ENCODE assay signal across 33 cellular contexts in the genomic region with DNA sequence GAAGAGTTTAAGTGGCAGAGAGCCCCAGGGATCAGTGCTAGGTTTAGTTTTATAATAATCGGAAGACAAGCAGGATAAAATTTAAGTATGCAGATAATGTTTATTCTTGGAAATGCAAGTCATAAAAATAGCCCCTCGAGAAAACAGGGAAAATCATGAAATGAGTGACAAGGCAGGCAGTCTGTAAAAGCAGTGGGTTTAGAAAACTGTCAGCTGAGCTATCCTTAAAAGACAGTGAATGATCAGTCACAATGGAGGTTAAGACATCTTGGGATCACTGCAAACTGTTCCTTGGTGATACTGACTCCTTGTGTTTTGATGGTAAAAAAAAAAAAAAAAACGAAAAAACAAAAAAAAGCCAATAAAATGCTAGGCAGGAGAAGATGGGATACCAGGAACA.
"Had no signal": no experiment of that assay in that cellular context is flagged by ENCODE, and none has a peak within 500 bp of the region (broad histone marks: within the 10 kb centered on the region; RNA-seq: fewer than 3 reads in every experiment).

No MANE protein-coding gene starts in this region.

- H3K27ac ChIP-seq: cardiac muscle cell, Peyer's patch, SJSA1, WERI-Rb-1 had no signal

- H3K4me1 Mint-ChIP-seq: activated naive CD8-positive, alpha-beta T cell treated with anti-CD3 and anti-CD28 coated beads for 36 hours; activated T-helper 17 cell treated with anti-CD3 and anti-CD28 coated beads, Interleukin-2, amount 50 U/mL, for 72 hours; central memory CD8-positive, alpha-beta T cell had no signal

- H3K4me1 ChIP-seq: Peyer's patch, SJSA1 had no signal

- H3K4me3 Mint-ChIP-seq: activated CD8-positive, alpha-beta T cell treated with anti-CD3 and anti-CD28 coated beads for 36 hours; activated naive CD8-positive, alpha-beta T cell treated with anti-CD3 and anti-CD28 coated beads for 36 hours; activated T-cell treated with anti-CD3 and anti-CD28 coated beads, Interleukin-2, amount 50 U/mL, for 72 hours; activated T-helper 17 cell treated with anti-CD3 and anti-CD28 coated beads, Interleukin-2, amount 50 U/mL, for 72 hours; central memory CD8-positive, alpha-beta T cell had no signal

- H3K27ac Mint-ChIP-seq: activated CD8-positive, alpha-beta T cell treated with anti-CD3 and anti-CD28 coated beads for 36 hours; activated naive CD8-positive, alpha-beta T cell treated with anti-CD3 and anti-CD28 coated beads for 36 hours; activated T-cell treated with anti-CD3 and anti-CD28 coated beads, Interleukin-2, amount 50 U/mL, for 72 hours; activated T-helper 17 cell treated with anti-CD3 and anti-CD28 coated beads, Interleukin-2, amount 50 U/mL, for 72 hours had no signal

- H3K27me3 Mint-ChIP-seq: activated T-helper 17 cell treated with anti-CD3 and anti-CD28 coated beads, Interleukin-2, amount 50 U/mL, for 72 hours had no signal

- DNase-seq: activated CD4-positive, alpha-beta T cell treated with anti-CD3 and anti-CD28 coated beads for 1 hour; activated CD4-positive, alpha-beta T cell treated with anti-CD3 and anti-CD28 coated beads for 48 hours; activated CD4-positive, CD25-positive, alpha-beta regulatory T cell; activated CD8-positive, alpha-beta T cell treated with anti-CD3 and anti-CD28 coated beads for 36 hours; activated effector memory CD4-positive, alpha-beta T cell treated with anti-CD3 and anti-CD28 coated beads, Interleukin-2, amount 50 U/mL, for 16 hours; activated naive CD4-positive, alpha-beta T cell; activated naive CD4-positive, alpha-beta T cell treated with anti-CD3 and anti-CD28 coated beads, Interleukin-2, amount 50 U/mL, for 16 hours; activated naive CD8-positive, alpha-beta T cell treated with anti-CD3 and anti-CD28 coated beads for 36 hours; activated T-cell treated with anti-CD3 and anti-CD28 coated beads, Interleukin-2, amount 50 U/mL, for 1 hour; activated T-cell treated with anti-CD3 and anti-CD28 coated beads, Interleukin-2, amount 50 U/mL, for 72 hours; amniotic stem cell; aorta; Karpas-422; MG63; NCI-H1048; NCI-H1436; NCI-H1694 treated with DMSO at 0.1 percent for 48 hours; NCI-H2029; NCI-H748 treated with DMSO at 0.1 percent for 48 hours; NK-92 treated with Interleukin-12 subunit alpha and Interleukin-12 subunit beta, amount 100 ng/mL, for 24 hours; PC-3; Peyer's patch; RPMI8226; SHP77 treated with DMSO at 0.1 percent for 48 hours; SW 1271; T-helper 1 cell; T-helper 2 cell; T-helper 9 cell; WERI-Rb-1 had no signal

- H3K36me3 ChIP-seq: cardiac muscle cell, MG63, SJSA1, WERI-Rb-1 had no signal

- H3K4me3 ChIP-seq: cardiac muscle cell, MG63, Peyer's patch, SJSA1 had no signal

- H3K9me3 ChIP-seq: MG63, Peyer's patch, SJSA1 had no signal

- H3K9me3 Mint-ChIP-seq: activated CD8-positive, alpha-beta T cell treated with anti-CD3 and anti-CD28 coated beads for 36 hours; activated naive CD8-positive, alpha-beta T cell treated with anti-CD3 and anti-CD28 coated beads for 36 hours; activated T-cell treated with anti-CD3 and anti-CD28 coated beads, Interleukin-2, amount 50 U/mL, for 72 hours; activated T-helper 17 cell treated with anti-CD3 and anti-CD28 coated beads, Interleukin-2, amount 50 U/mL, for 72 hours; central memory CD8-positive, alpha-beta T cell had no signal

- H3K27me3 ChIP-seq: cardiac muscle cell, Peyer's patch, SJSA1 had no signal

- H3K36me3 Mint-ChIP-seq: activated naive CD8-positive, alpha-beta T cell treated with anti-CD3 and anti-CD28 coated beads for 36 hours had no signal
